8 cellular contexts compared by ENCODE assay signal in the genomic region with DNA sequence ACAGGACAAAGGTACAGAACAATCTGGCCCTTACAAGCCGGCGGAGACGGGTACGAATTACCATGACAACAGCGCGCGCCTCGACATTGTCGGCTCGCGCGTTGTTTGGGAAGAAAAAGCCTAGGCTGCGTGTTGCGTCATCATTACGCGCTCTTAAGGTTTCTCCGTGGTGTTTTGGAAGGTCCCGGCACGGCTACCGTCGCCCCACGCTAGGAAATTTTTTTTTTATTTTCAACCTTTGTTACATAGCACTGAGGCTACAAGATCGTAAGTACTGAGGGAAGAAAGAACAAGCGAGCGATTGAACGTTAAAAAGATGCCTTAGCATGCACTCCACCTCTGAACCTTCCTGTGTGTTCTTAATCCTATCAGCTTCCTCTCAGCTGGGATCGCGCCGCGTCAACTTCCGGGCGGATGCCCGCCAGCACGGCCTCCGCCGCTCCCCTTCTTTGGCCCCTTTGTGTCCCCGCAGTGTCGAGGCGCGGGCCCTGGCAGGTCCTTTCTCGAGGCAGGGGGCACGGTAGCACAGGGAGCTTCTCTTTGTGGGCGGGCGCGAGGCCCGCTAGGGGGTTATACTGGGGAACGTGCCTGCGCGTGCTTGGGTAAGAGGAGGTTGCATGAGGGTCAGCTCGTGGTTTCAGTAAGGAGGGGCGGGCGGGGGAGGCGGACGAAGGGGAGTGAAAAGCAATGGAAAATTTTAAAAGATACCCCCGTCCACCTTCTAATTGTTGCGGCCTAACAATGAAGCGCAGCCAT. TPM values are rescaled to one million over a fixed set of nuclear protein-coding genes. Genes with fewer than 3 reads are reported as not detected.
A peak's percentile ranks its signal among the peaks of the same experiment; 100 is the strongest.
DNase-seq lines count a peak whose midpoint lies in the region; ATAC-seq and TF ChIP-seq lines count a peak whose summit lies in the region.

A gene with protein sequence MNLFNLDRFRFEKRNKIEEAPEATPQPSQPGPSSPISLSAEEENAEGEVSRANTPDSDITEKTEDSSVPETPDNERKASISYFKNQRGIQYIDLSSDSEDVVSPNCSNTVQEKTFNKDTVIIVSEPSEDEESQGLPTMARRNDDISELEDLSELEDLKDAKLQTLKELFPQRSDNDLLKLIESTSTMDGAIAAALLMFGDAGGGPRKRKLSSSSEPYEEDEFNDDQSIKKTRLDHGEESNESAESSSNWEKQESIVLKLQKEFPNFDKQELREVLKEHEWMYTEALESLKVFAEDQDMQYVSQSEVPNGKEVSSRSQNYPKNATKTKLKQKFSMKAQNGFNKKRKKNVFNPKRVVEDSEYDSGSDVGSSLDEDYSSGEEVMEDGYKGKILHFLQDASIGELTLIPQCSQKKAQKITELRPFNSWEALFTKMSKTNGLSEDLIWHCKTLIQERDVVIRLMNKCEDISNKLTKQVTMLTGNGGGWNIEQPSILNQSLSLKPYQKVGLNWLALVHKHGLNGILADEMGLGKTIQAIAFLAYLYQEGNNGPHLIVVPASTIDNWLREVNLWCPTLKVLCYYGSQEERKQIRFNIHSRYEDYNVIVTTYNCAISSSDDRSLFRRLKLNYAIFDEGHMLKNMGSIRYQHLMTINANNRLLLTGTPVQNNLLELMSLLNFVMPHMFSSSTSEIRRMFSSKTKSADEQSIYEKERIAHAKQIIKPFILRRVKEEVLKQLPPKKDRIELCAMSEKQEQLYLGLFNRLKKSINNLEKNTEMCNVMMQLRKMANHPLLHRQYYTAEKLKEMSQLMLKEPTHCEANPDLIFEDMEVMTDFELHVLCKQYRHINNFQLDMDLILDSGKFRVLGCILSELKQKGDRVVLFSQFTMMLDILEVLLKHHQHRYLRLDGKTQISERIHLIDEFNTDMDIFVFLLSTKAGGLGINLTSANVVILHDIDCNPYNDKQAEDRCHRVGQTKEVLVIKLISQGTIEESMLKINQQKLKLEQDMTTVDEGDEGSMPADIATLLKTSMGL (plus strand): TSS at position 397 of the 756 bp plus-strand sequence. CDS start 530 bp downstream, outside the sequence.

- peaks cover 14% of the 10 kb centered on the region for H3K36me3 Mint-ChIP-seq in progenitor cell of endocrine pancreas (ENCODE audit: insufficient read depth)

- no peaks in the 10 kb centered on the region for H3K27me3 ChIP-seq in left ventricle myocardium inferior (ENCODE audit: low read depth)

- H3K4me3 ChIP-seq in left ventricle myocardium inferior: peak within 1 kb of the TSS; percentile 78

- peaks cover 31% of the 10 kb centered on the region for H3K36me3 ChIP-seq in left ventricle myocardium inferior

- in situ Hi-C loops in GM13976 (cut with MboI; ENCODE audit: low sequenced_read_pairs, unreplicated experiment): no loop called here

- TF ChIP-seq CTCF in GM13976 (IDR thresholded peaks at IDR 0.05; ENCODE audit: borderline replicate concordance, control extremely low read depth, extremely low read depth, insufficient read depth, missing control alignments) (no peak), left ventricle myocardium inferior (IDR thresholded peaks at IDR 0.05; ENCODE audit: borderline replicate concordance) (no peak), progenitor cell of endocrine pancreas (IDR thresholded peaks at IDR 0.05; ENCODE audit: unreplicated experiment) (peak; percentile 7)

- DNase-seq in GM13976 (ENCODE audit: low spot score) (peak; percentile 87), NCI-H146 treated with DMSO at 0.1 percent for 48 hours (lab: John Stamatoyannopoulos, UW; ENCODE audit: unreplicated experiment) (peak; percentile 46), amniotic epithelial cell (ENCODE audit: low read depth) (peak; percentile 96), left ventricle myocardium inferior (peak; percentile 88), progenitor cell of endocrine pancreas (ENCODE audit: low spot score, unreplicated experiment) (peak; percentile 71), ureter (ENCODE audit: low spot score) (peak; percentile 93)

- H3K9me3 Mint-ChIP-seq in progenitor cell of endocrine pancreas (ENCODE audit: low read depth): no peaks in the 10 kb centered on the region

- peaks cover 19% of the 10 kb centered on the region for H3K4me1 Mint-ChIP-seq in progenitor cell of endocrine pancreas (ENCODE audit: low read depth)

- H3K27ac Mint-ChIP-seq in progenitor cell of endocrine pancreas: peak within 1 kb of the TSS; percentile 100

- intact Hi-C loops in T-helper 1 cell treated with Interleukin-12 subunit alpha and Interleukin-12 subunit beta and Interleukin-4 antibody, amounts not matched to agents 30 ng/mL and 1 ng/mL, for 36 hours (cut with micrococcal nuclease): loop anchor here (1.0 to 2.0 kb wide), 3 partner anchors 8 to 243 kb away; partner anchors contain the start of gene PDLIM5
- intact Hi-C loops in left ventricle myocardium inferior (cut with micrococcal nuclease): no loop called here

- peak; percentile 92 for ATAC-seq in HG02870 (IDR thresholded peaks at IDR 0.05; ENCODE audit: unreplicated experiment)

- peaks cover 6% of the 10 kb centered on the region for H3K9me3 ChIP-seq in left ventricle myocardium inferior (replicated peaks)

- peaks cover 43% of the 10 kb centered on the region for H3K4me1 ChIP-seq in left ventricle myocardium inferior

- no peaks in the 10 kb centered on the region for H3K27me3 Mint-ChIP-seq in progenitor cell of endocrine pancreas

- peak within 1 kb of the TSS; percentile 88 for H3K27ac ChIP-seq in left ventricle myocardium inferior (replicated peaks)

- peak within 1 kb of the TSS; percentile 95 for H3K4me3 Mint-ChIP-seq in progenitor cell of endocrine pancreas (ENCODE audit: low read depth)

RNA-seq across cellular contexts. Expression of the gene that starts here (rescaled TPM):
- total RNA-seq in T-helper 1 cell treated with Interleukin-12 subunit alpha and Interleukin-12 subunit beta and Interleukin-4 antibody, amounts not matched to agents 30 ng/mL and 1 ng/mL, for 36 hours: 33.8 and 36.4 TPM in 2 replicates
- total RNA-seq in left ventricle myocardium inferior (9.5 TPM), progenitor cell of endocrine pancreas (74.9 and 75.1 TPM in 2 replicates), ureter (39.7 TPM)

Comparison
In these comparisons a context has a peak if more than half of its experiments do, and no peak if none do; other contexts are left out.
1. Peak in every context shown above with its lines: DNase-seq, ATAC-seq, H3K4me3 ChIP-seq and H3K27ac ChIP-seq.
2. DNase-seq: peak in every context shown above with its lines; median percentile 96 in amniotic epithelial cell; 93 in ureter; 88 in left ventricle myocardium inferior; 87 in GM13976; 71 in progenitor cell of endocrine pancreas; 46 in NCI-H146 treated with DMSO at 0.1 percent for 48 hours.